In genomic region chr22:33472462-33473344, GRCh38 we compare ENCODE assay signal across 14 cellular contexts.
DNase-seq lines count a peak whose midpoint lies in the region; ATAC-seq and TF ChIP-seq lines count a peak whose summit lies in the region.
"Had no signal": no experiment of that assay in that cellular context is flagged by ENCODE, and none has a peak within 500 bp of the region (broad histone marks: within the 10 kb centered on the region; RNA-seq: fewer than 3 reads in every experiment).

No MANE protein-coding gene starts in this region.

- no peak overlapping the region for H3K14ac ChIP-seq in trophoblast cell (ENCODE audit: low read length)

- ATAC-seq in GM18505 (IDR thresholded peaks at IDR 0.05; ENCODE audit: unreplicated experiment): peak; percentile 51
- ATAC-seq in GM21619 (IDR thresholded peaks at IDR 0.05; ENCODE audit: unreplicated experiment): peak; percentile 53
- peak; percentile 67 for ATAC-seq in HG03460 (IDR thresholded peaks at IDR 0.05; ENCODE audit: unreplicated experiment)

- no peak overlapping the region for H2AK5ac ChIP-seq in trophoblast cell (ENCODE audit: low read length)

- no peak overlapping the region for H3K23ac ChIP-seq in trophoblast cell (ENCODE audit: low read length)

- H3K79me2 ChIP-seq in trophoblast cell (ENCODE audit: control insufficient read depth, insufficient read depth, low read length, poor library complexity): no peaks in the 10 kb centered on the region

- H3K9me3 ChIP-seq in trophoblast cell (ENCODE audit: insufficient read depth, low read depth, low read length) (no peaks in the 10 kb centered on the region), vagina (no peaks in the 10 kb centered on the region)

- H3K18ac ChIP-seq in trophoblast cell (ENCODE audit: low read length): no peak overlapping the region

- DNase-seq in trophoblast cell (peak; percentile 19 to 41), HuH-7.5 (ENCODE audit: low spot score) (no peak), vagina (ENCODE audit: extremely low spot score in 2 of 2) (no peak), NCI-H1436 treated with DMSO at 0.1 percent for 48 hours (lab: John Stamatoyannopoulos, UW) (no peak), NCI-H1048 (lab: John Stamatoyannopoulos, UW) (no peak)
- DNase-seq: activated CD4-positive, CD25-positive, alpha-beta regulatory T cell treated with anti-CD3 and anti-CD28 coated beads, Interleukin-2, amount 50 U/mL, for 72 hours; activated naive CD4-positive, alpha-beta T cell treated with anti-CD3 and anti-CD28 coated beads, Interleukin-2, amount 50 U/mL, for 16 hours; DMS53; NCI-H2107; SHP77 had no signal

- no peaks in the 10 kb centered on the region for H3K36me3 ChIP-seq in trophoblast cell (ENCODE audit: control insufficient read depth in 1 of 2, insufficient read depth in 2 of 2, low read length in 2 of 2)
- H3K36me3 ChIP-seq in vagina: no peaks in the 10 kb centered on the region

- no peak overlapping the region for H4K91ac ChIP-seq in trophoblast cell (ENCODE audit: low read depth, low read length)

- H4K8ac ChIP-seq in trophoblast cell (ENCODE audit: low read depth, low read length): no peak overlapping the region

- H3K27ac ChIP-seq in trophoblast cell (ENCODE audit: low read depth, low read length): no peak overlapping the region
- H3K27ac ChIP-seq in vagina: no peak overlapping the region

- TF ChIP-seq POLR2A in GM18505 (IDR thresholded peaks at IDR 0.05; ENCODE audit: borderline replicate concordance, extremely low read depth, insufficient read depth, insufficient read length) (no peak), vagina (IDR thresholded peaks at IDR 0.05) (no peak)

- no peaks in the 10 kb centered on the region for H3K79me1 ChIP-seq in trophoblast cell (ENCODE audit: low read length)

- H3K27me3 ChIP-seq in trophoblast cell (ENCODE audit: insufficient read depth, low read length): no peaks in the 10 kb centered on the region
- H3K27me3 ChIP-seq in vagina: no peaks in the 10 kb centered on the region

- no peak overlapping the region for H2BK120ac ChIP-seq in trophoblast cell (ENCODE audit: insufficient read depth, low read length, poor library complexity)

- no CpG with 5 or more reads among the region's 9 CpGs for WGBS in trophoblast cell (ENCODE audit: extremely low coverage, insufficient coverage, insufficient read length)

- H3K4me3 ChIP-seq in trophoblast cell (ENCODE audit: low read depth, low read length): no peak overlapping the region
- no peak overlapping the region for H3K4me3 ChIP-seq in vagina
- H3K4me3 ChIP-seq: smooth muscle cell had no signal

- H3K4ac ChIP-seq in trophoblast cell (ENCODE audit: low read depth, low read length): no peak overlapping the region

- peaks cover 0 to 8% of the 10 kb centered on the region in 2 experiments for H3K4me1 ChIP-seq in trophoblast cell (ENCODE audit: control insufficient read depth in 1 of 2, insufficient read depth in 2 of 2, low read length in 2 of 2)
- H3K4me1 ChIP-seq in vagina: peaks cover 5% of the 10 kb centered on the region

- H4K12ac ChIP-seq in trophoblast cell (ENCODE audit: low read depth, low read length): no peak overlapping the region

- intact Hi-C loops in vagina (cut with DNase I): no loop called here

- no peak for TF ChIP-seq CTCF in vagina (IDR thresholded peaks at IDR 0.05)

- H2BK5ac ChIP-seq in trophoblast cell (ENCODE audit: low read depth, low read length, poor library complexity): no peak overlapping the region

- no peak overlapping the region for H3K4me2 ChIP-seq in trophoblast cell (ENCODE audit: low read length)
- H3K4me2 ChIP-seq: smooth muscle cell had no signal

- H2BK12ac ChIP-seq in trophoblast cell (ENCODE audit: low read length): no peak overlapping the region

- no peak overlapping the region for H2AFZ ChIP-seq in trophoblast cell (ENCODE audit: insufficient read depth, low read length, poor library complexity)

- no peak overlapping the region for H3K9ac ChIP-seq in trophoblast cell (ENCODE audit: low read length)

Comparison
In these comparisons a context has a peak if more than half of its experiments do, and no peak if none do; other contexts are left out.
1. DNase-seq: peak in trophoblast cell (2 of 2); none in HuH-7.5 (single experiment), vagina (0 of 2), NCI-H1436 treated with DMSO at 0.1 percent for 48 hours (single experiment) and NCI-H1048 (single experiment).
2. Peak in every context shown above with its lines, with median percentiles within 50 percentile points of each other: ATAC-seq.